ENCODE assay signal across 30 cellular contexts in genomic region chr6:128712898-128713297, GRCh38.
DNase-seq lines count a peak whose midpoint lies in the region; ATAC-seq, FAIRE-seq and TF ChIP-seq lines count a peak whose summit lies in the region.
"Had no signal": no experiment of that assay in that cellular context is flagged by ENCODE, and none has a peak within 500 bp of the region (broad histone marks: within the 10 kb centered on the region; RNA-seq: fewer than 3 reads in every experiment).

No MANE protein-coding gene starts in this region.

- H3K4me1 ChIP-seq in ACC112 (ENCODE audit: control insufficient read depth, insufficient read depth, low read length, unreplicated experiment): peaks cover 13% of the 10 kb centered on the region
- H3K4me1 ChIP-seq in fibroblast of lung (ENCODE audit: control insufficient read depth, extremely low read depth, insufficient read depth, low read length): no peaks in the 10 kb centered on the region
- H3K4me1 ChIP-seq in osteoblast (ENCODE audit: insufficient read depth, low read length): peaks cover 7% of the 10 kb centered on the region
- H3K4me1 ChIP-seq: ascending aorta, psoas muscle, suprapubic skin had no signal

- peak overlapping the region; percentile 82 for H2AFZ ChIP-seq in ACC112 (ENCODE audit: low read length, unreplicated experiment)
- H2AFZ ChIP-seq in fibroblast of lung (ENCODE audit: low read length): no peak overlapping the region
- H2AFZ ChIP-seq in osteoblast (ENCODE audit: low read length): peak overlapping the region; percentile 52

- no peak for TF ChIP-seq POLR2A in H54 (IDR thresholded peaks at IDR 0.05; ENCODE audit: low read depth, low read length)

- DNase-seq in NCI-H446 treated with DMSO at 0.1 percent for 48 hours (lab: John Stamatoyannopoulos, UW): peak; percentile 13
- DNase-seq in fibroblast of lung (ENCODE audit: low read depth in 2 of 2): no peak
- DNase-seq in osteoblast (ENCODE audit: insufficient read length, low spot score, missing footprints): no peak
- no peak for DNase-seq in H54 (ENCODE audit: insufficient read length, low spot score)
- no peak for DNase-seq in NCI-H146 treated with DMSO at 0.1 percent for 48 hours (lab: John Stamatoyannopoulos, UW; ENCODE audit: unreplicated experiment)
- no peak for DNase-seq in Kasumi-1 (lab: John Stamatoyannopoulos, UW)
- DNase-seq: ACHN; activated B cell treated with CpG ODN at 0.5 μM for 24 hours; activated CD8-positive, alpha-beta memory T cell treated with anti-CD3 and anti-CD28 coated beads, Interleukin-2, amount 10 ng/mL, durations not matched to agents 7 days and 5 days; activated gamma-delta T cell; activated naive CD8-positive, alpha-beta T cell treated with anti-CD3 and anti-CD28 coated beads, Interleukin-2, amount 10 ng/mL, durations not matched to agents 7 days and 5 days; activated T-cell treated with anti-CD3 and anti-CD28 coated beads, Interleukin-2, amount 50 U/mL, for 4 hours; CD4-positive, alpha-beta memory T cell; DMS153; left ventricle myocardium inferior; mesendoderm; MV-4-11; NCI-H146; NCI-H2107; NCI-H345; NCI-H774; psoas muscle; stimulated activated naive CD4-positive, alpha-beta T cell had no signal

- H3K27me3 ChIP-seq in ACC112 (ENCODE audit: insufficient read depth, low read length): no peaks in the 10 kb centered on the region
- no peaks in the 10 kb centered on the region for H3K27me3 ChIP-seq in fibroblast of lung (ENCODE audit: control insufficient read depth, insufficient read depth, low read length)
- no peaks in the 10 kb centered on the region for H3K27me3 ChIP-seq in osteoblast (ENCODE audit: insufficient read depth, low read length)
- H3K27me3 ChIP-seq: ascending aorta, suprapubic skin had no signal

- no peak overlapping the region for H3K9ac ChIP-seq in fibroblast of lung (ENCODE audit: insufficient read depth, low read length)

- H3K79me2 ChIP-seq in ACC112 (ENCODE audit: control insufficient read depth, insufficient read depth, low read length, unreplicated experiment): no peaks in the 10 kb centered on the region
- no peaks in the 10 kb centered on the region for H3K79me2 ChIP-seq in fibroblast of lung (ENCODE audit: control insufficient read depth, insufficient read depth, low read length)
- H3K79me2 ChIP-seq in osteoblast (ENCODE audit: insufficient read depth, low read length): no peaks in the 10 kb centered on the region

- H3K36me3 ChIP-seq in ACC112 (ENCODE audit: insufficient read depth, low read length): no peaks in the 10 kb centered on the region
- no peaks in the 10 kb centered on the region for H3K36me3 ChIP-seq in fibroblast of lung (ENCODE audit: control insufficient read depth, insufficient read depth, low read length)
- H3K36me3 ChIP-seq in osteoblast (ENCODE audit: insufficient read depth, low read length): no peaks in the 10 kb centered on the region
- H3K36me3 ChIP-seq: ascending aorta, left ventricle myocardium inferior, suprapubic skin had no signal

- H3K4me3 ChIP-seq in ACC112 (ENCODE audit: low read depth, low read length) (0 out of 2 replicates have a peak overlapping the region, but pooled peaks have one; percentile 11), fibroblast of lung (replicated peaks in 1 of 4; ENCODE audit: control extremely low read depth in 1 of 4, insufficient read depth in 1 of 4, low read depth in 3 of 4, low read length in 4 of 4) (no peak overlapping the region), osteoblast (ENCODE audit: insufficient read depth, low read length) (no peak overlapping the region)
- H3K4me3 ChIP-seq: ascending aorta, left ventricle myocardium inferior, psoas muscle, suprapubic skin had no signal

- H4K20me1 ChIP-seq in fibroblast of lung (ENCODE audit: control insufficient read depth, extremely low read depth, insufficient read depth, low read length) (no peaks in the 10 kb centered on the region), osteoblast (ENCODE audit: insufficient read depth, low read length) (no peaks in the 10 kb centered on the region)

- TF ChIP-seq CTCF in fibroblast of lung (conservative IDR thresholded peaks at IDR 0.05 in 1 of 2, IDR thresholded peaks at IDR 0.05 in 1 of 2; ENCODE audit: low read depth in 1 of 2, low read length in 2 of 2) (no peak), osteoblast (IDR thresholded peaks at IDR 0.05; ENCODE audit: extremely low read depth, low read depth, low read length) (no peak)

- H3K4me2 ChIP-seq in fibroblast of lung (ENCODE audit: extremely low read depth, insufficient read depth, low read length) (peak overlapping the region; percentile 46), osteoblast (ENCODE audit: insufficient read depth, low read length) (no peak overlapping the region)

- ATAC-seq in HG03097 (IDR thresholded peaks at IDR 0.05; ENCODE audit: low FRiP score, unreplicated experiment): no peak
- ATAC-seq: activated CD8-positive, alpha-beta memory T cell treated with anti-CD3 and anti-CD28 coated beads, Interleukin-2, amount 10 ng/mL, durations not matched to agents 7 days and 5 days; activated T-cell treated with anti-CD3 and anti-CD28 coated beads, Interleukin-2, amount 50 U/mL, for 4 hours; psoas muscle had no signal

- no peaks in the 10 kb centered on the region for H3K9me3 ChIP-seq in fibroblast of lung (ENCODE audit: control insufficient read depth, insufficient read depth, low read depth, low read length)
- H3K9me3 ChIP-seq in osteoblast (ENCODE audit: low read depth, low read length): no peaks in the 10 kb centered on the region
- H3K9me3 ChIP-seq: ascending aorta, left ventricle myocardium inferior, psoas muscle, suprapubic skin had no signal

- FAIRE-seq in H54 (lab: Jason Lieb, UNC): no peak
- FAIRE-seq: endothelial cell of umbilical vein, GM12891 had no signal

- H3K27ac ChIP-seq in ACC112 (ENCODE audit: low read depth, low read length) (no peak overlapping the region), fibroblast of lung (ENCODE audit: insufficient read depth, low read length) (no peak overlapping the region), osteoblast (ENCODE audit: low read depth, low read length) (no peak overlapping the region)
- H3K27ac ChIP-seq: ascending aorta, left ventricle myocardium inferior, psoas muscle, RWPE1, suprapubic skin had no signal
